In the genomic region with DNA sequence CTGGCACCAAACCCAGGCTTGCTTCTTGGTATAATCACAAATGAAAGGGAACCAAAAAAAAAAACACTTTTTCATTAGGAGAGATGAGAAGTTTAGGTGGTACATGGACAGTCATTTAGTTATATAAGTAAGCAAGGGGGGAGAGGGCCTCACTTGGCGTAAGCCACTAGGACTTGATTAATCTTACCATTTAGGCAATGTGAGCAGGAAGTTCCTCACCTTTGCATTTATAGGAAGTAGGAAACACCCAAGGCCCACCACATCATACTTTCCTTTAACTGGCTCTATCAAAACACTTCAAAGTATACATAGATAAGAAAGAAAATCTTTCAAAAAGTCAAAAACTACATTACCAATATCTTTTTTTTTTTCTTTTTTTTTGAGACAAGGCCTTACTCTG, we compare ENCODE assay signal across 1 cellular context.
TF ChIP-seq lines count a peak whose summit lies in the region.

No MANE protein-coding gene starts in this region.

TF ChIP-seq in WTC11, 78 proteins besides CTCF, POLR2A, EP300 and RAD21:
- TF ChIP-seq ZNF423 (CRISPR knock-in tag; IDR thresholded peaks at IDR 0.05) (no peak), FOXP1 (CRISPR knock-in tag; IDR thresholded peaks at IDR 0.05; ENCODE audit: borderline replicate concordance) (no peak), MXD4 (CRISPR knock-in tag; IDR thresholded peaks at IDR 0.05; ENCODE audit: borderline replicate concordance) (no peak), RELA (CRISPR knock-in tag; IDR thresholded peaks at IDR 0.05; ENCODE audit: borderline replicate concordance) (no peak), TCF7 (CRISPR knock-in tag; IDR thresholded peaks at IDR 0.05; ENCODE audit: low read depth) (no peak)
- TF ChIP-seq, protein P1, sequence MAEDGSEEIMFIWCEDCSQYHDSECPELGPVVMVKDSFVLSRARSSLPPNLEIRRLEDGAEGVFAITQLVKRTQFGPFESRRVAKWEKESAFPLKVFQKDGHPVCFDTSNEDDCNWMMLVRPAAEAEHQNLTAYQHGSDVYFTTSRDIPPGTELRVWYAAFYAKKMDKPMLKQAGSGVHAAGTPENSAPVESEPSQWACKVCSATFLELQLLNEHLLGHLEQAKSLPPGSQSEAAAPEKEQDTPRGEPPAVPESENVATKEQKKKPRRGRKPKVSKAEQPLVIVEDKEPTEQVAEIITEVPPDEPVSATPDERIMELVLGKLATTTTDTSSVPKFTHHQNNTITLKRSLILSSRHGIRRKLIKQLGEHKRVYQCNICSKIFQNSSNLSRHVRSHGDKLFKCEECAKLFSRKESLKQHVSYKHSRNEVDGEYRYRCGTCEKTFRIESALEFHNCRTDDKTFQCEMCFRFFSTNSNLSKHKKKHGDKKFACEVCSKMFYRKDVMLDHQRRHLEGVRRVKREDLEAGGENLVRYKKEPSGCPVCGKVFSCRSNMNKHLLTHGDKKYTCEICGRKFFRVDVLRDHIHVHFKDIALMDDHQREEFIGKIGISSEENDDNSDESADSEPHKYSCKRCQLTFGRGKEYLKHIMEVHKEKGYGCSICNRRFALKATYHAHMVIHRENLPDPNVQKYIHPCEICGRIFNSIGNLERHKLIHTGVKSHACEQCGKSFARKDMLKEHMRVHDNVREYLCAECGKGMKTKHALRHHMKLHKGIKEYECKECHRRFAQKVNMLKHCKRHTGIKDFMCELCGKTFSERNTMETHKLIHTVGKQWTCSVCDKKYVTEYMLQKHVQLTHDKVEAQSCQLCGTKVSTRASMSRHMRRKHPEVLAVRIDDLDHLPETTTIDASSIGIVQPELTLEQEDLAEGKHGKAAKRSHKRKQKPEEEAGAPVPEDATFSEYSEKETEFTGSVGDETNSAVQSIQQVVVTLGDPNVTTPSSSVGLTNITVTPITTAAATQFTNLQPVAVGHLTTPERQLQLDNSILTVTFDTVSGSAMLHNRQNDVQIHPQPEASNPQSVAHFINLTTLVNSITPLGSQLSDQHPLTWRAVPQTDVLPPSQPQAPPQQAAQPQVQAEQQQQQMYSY (CRISPR knock-in tag; IDR thresholded peaks at IDR 0.05): no peak
- TF ChIP-seq, protein P2, sequence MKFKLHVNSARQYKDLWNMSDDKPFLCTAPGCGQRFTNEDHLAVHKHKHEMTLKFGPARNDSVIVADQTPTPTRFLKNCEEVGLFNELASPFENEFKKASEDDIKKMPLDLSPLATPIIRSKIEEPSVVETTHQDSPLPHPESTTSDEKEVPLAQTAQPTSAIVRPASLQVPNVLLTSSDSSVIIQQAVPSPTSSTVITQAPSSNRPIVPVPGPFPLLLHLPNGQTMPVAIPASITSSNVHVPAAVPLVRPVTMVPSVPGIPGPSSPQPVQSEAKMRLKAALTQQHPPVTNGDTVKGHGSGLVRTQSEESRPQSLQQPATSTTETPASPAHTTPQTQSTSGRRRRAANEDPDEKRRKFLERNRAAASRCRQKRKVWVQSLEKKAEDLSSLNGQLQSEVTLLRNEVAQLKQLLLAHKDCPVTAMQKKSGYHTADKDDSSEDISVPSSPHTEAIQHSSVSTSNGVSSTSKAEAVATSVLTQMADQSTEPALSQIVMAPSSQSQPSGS (CRISPR knock-in tag; IDR thresholded peaks at IDR 0.05; ENCODE audit: borderline replicate concordance, low read depth): no peak
- TF ChIP-seq, protein P3, sequence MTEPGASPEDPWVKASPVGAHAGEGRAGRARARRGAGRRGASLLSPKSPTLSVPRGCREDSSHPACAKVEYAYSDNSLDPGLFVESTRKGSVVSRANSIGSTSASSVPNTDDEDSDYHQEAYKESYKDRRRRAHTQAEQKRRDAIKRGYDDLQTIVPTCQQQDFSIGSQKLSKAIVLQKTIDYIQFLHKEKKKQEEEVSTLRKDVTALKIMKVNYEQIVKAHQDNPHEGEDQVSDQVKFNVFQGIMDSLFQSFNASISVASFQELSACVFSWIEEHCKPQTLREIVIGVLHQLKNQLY (CRISPR knock-in tag; IDR thresholded peaks at IDR 0.05): no peak
- TF ChIP-seq, protein P4, sequence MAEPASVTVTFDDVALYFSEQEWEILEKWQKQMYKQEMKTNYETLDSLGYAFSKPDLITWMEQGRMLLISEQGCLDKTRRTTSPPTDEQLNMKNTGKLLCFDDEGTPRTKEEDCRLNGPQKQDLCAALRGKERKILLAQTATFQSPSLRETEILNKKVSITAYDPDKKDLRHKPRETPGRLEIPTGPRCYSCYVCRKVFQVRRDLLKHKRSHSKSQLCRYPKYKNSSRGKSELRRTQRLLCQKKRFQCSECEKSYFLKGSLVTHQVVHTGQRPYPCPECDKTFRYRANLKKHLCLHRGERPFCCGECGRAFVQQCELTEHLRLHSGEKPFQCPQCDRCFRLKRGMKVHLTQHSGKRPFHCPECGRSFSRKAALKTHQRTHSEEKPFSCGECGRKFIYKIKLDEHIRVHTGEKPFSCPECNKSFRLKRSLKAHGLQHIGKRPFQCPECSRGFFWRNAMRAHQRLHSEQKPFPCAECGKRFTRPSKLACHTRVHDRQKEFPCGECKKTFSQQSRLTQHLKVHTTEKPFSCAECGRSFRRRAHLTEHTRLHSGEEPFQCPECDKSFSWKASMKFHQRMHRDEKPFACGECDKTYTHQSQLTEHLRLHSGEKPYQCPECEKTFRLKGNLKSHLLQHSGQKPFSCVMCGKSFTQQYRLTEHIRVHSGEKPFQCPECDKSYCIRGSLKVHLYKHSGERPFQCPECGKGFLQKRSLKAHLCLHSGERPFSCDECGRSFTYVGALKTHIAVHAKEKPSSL (CRISPR knock-in tag; conservative IDR thresholded peaks at IDR 0.05): no peak
- TF ChIP-seq, protein P5, sequence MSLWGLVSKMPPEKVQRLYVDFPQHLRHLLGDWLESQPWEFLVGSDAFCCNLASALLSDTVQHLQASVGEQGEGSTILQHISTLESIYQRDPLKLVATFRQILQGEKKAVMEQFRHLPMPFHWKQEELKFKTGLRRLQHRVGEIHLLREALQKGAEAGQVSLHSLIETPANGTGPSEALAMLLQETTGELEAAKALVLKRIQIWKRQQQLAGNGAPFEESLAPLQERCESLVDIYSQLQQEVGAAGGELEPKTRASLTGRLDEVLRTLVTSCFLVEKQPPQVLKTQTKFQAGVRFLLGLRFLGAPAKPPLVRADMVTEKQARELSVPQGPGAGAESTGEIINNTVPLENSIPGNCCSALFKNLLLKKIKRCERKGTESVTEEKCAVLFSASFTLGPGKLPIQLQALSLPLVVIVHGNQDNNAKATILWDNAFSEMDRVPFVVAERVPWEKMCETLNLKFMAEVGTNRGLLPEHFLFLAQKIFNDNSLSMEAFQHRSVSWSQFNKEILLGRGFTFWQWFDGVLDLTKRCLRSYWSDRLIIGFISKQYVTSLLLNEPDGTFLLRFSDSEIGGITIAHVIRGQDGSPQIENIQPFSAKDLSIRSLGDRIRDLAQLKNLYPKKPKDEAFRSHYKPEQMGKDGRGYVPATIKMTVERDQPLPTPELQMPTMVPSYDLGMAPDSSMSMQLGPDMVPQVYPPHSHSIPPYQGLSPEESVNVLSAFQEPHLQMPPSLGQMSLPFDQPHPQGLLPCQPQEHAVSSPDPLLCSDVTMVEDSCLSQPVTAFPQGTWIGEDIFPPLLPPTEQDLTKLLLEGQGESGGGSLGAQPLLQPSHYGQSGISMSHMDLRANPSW (CRISPR knock-in tag; conservative IDR thresholded peaks at IDR 0.05; ENCODE audit: low read depth): no peak
- TF ChIP-seq, protein P6, sequence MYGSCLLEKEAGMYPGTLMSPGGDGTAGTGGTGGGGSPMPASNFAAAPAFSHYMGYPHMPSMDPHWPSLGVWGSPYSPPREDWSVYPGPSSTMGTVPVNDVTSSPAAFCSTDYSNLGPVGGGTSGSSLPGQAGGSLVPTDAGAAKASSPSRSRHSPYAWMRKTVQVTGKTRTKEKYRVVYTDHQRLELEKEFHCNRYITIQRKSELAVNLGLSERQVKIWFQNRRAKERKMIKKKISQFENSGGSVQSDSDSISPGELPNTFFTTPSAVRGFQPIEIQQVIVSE (CRISPR knock-in tag; IDR thresholded peaks at IDR 0.05; ENCODE audit: borderline replicate concordance): no peak
